In the genomic region with DNA sequence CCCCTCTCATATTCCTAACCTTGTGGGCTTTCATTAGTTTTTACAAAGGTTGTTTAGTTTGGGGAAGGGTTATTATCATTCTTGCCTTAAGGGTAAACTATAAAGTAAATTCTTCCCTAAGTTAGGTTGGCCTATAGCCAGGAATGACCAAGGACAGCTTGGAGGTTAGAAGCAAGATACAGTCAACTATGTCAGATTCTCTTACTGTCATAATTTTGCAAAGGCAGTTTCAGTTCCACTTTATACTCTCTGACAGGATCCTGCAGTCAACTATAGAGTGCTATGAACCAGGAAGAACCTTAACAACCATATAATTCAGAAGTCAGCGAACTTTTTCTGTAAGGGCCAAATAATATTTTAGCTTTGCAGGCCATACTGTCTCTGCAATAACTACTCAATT, we compare ENCODE assay signal across 11 cellular contexts.
DNase-seq lines count a peak whose midpoint lies in the region; ATAC-seq and TF ChIP-seq lines count a peak whose summit lies in the region.
"Had no signal": no experiment of that assay in that cellular context is flagged by ENCODE, and none has a peak within 500 bp of the region (broad histone marks: within the 10 kb centered on the region; RNA-seq: fewer than 3 reads in every experiment).

No MANE protein-coding gene starts in this region.

- no peak overlapping the region for H3K27ac Mint-ChIP-seq in activated naive CD8-positive, alpha-beta T cell treated with anti-CD3 and anti-CD28 coated beads, Interleukin-2, amount 50 U/mL, for 24 hours

- no peaks in the 10 kb centered on the region for H3K4me1 Mint-ChIP-seq in activated naive CD8-positive, alpha-beta T cell treated with anti-CD3 and anti-CD28 coated beads, Interleukin-2, amount 50 U/mL, for 24 hours

- no peaks in the 10 kb centered on the region for H3K27me3 Mint-ChIP-seq in activated naive CD8-positive, alpha-beta T cell treated with anti-CD3 and anti-CD28 coated beads, Interleukin-2, amount 50 U/mL, for 24 hours

- ATAC-seq in GM18873 (IDR thresholded peaks at IDR 0.05; ENCODE audit: low FRiP score, unreplicated experiment) (peak; percentile 99), GM21786 (IDR thresholded peaks at IDR 0.05; ENCODE audit: unreplicated experiment) (peak; percentile 100), HG03439 (IDR thresholded peaks at IDR 0.05; ENCODE audit: unreplicated experiment) (peak; percentile 99), SK-N-SH treated with all-trans-retinoic acid at 6 μM for 48 hours (no peak)
- ATAC-seq in activated naive CD8-positive, alpha-beta T cell treated with anti-CD3 and anti-CD28 coated beads, Interleukin-2, amount 50 U/mL, for 24 hours: no peak

- no peak overlapping the region for H3K4me3 Mint-ChIP-seq in activated naive CD8-positive, alpha-beta T cell treated with anti-CD3 and anti-CD28 coated beads, Interleukin-2, amount 50 U/mL, for 24 hours

- no peaks in the 10 kb centered on the region for H3K9me3 Mint-ChIP-seq in activated naive CD8-positive, alpha-beta T cell treated with anti-CD3 and anti-CD28 coated beads, Interleukin-2, amount 50 U/mL, for 24 hours

- no peaks in the 10 kb centered on the region for H3K36me3 Mint-ChIP-seq in activated naive CD8-positive, alpha-beta T cell treated with anti-CD3 and anti-CD28 coated beads, Interleukin-2, amount 50 U/mL, for 24 hours (ENCODE audit: low read depth)

- DNase-seq in medulla oblongata (ENCODE audit: extremely low spot score): peak; percentile 17
- no peak for DNase-seq in NCI-H2029 treated with DMSO at 0.1 percent for 48 hours (lab: John Stamatoyannopoulos, UW)
- DNase-seq in EL: no peak
- DNase-seq in activated naive CD8-positive, alpha-beta T cell treated with anti-CD3 and anti-CD28 coated beads, Interleukin-2, amount 50 U/mL, for 24 hours: no peak
- DNase-seq: DND-41, NCI-H446, sigmoid colon had no signal

TF ChIP-seq in SK-N-SH treated with all-trans-retinoic acid at 6 μM for 48 hours, 23 proteins besides CTCF, POLR2A, EP300 and RAD21:
- TF ChIP-seq TCF4 (CRISPR knock-in tag; IDR thresholded peaks at IDR 0.05; ENCODE audit: borderline replicate concordance) (no peak), PPARA (CRISPR knock-in tag; IDR thresholded peaks at IDR 0.05; ENCODE audit: borderline replicate concordance) (no peak), ESRRG (CRISPR knock-in tag; IDR thresholded peaks at IDR 0.05) (no peak), ISL1 (CRISPR knock-in tag; IDR thresholded peaks at IDR 0.05) (no peak), ARNTL (CRISPR knock-in tag; IDR thresholded peaks at IDR 0.05; ENCODE audit: borderline replicate concordance, low read depth) (no peak), TSHZ2 (CRISPR knock-in tag; IDR thresholded peaks at IDR 0.05) (no peak), SNAI2 (CRISPR knock-in tag; IDR thresholded peaks at IDR 0.05) (no peak), ZNF70 (CRISPR knock-in tag; IDR thresholded peaks at IDR 0.05) (no peak), ZFP30 (CRISPR knock-in tag; IDR thresholded peaks at IDR 0.05) (no peak), RARB (CRISPR knock-in tag; IDR thresholded peaks at IDR 0.05) (no peak), ZNF565 (CRISPR knock-in tag; conservative IDR thresholded peaks at IDR 0.05; ENCODE audit: low read depth) (no peak)
- TF ChIP-seq, protein P1, sequence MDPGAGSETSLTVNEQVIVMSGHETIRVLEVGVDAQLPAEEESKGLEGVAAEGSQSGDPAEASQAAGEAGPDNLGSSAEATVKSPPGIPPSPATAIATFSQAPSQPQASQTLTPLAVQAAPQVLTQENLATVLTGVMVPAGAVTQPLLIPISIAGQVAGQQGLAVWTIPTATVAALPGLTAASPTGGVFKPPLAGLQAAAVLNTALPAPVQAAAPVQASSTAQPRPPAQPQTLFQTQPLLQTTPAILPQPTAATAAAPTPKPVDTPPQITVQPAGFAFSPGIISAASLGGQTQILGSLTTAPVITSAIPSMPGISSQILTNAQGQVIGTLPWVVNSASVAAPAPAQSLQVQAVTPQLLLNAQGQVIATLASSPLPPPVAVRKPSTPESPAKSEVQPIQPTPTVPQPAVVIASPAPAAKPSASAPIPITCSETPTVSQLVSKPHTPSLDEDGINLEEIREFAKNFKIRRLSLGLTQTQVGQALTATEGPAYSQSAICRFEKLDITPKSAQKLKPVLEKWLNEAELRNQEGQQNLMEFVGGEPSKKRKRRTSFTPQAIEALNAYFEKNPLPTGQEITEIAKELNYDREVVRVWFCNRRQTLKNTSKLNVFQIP (CRISPR knock-in tag; IDR thresholded peaks at IDR 0.05; ENCODE audit: borderline replicate concordance, low read depth): no peak
- TF ChIP-seq, protein P2, sequence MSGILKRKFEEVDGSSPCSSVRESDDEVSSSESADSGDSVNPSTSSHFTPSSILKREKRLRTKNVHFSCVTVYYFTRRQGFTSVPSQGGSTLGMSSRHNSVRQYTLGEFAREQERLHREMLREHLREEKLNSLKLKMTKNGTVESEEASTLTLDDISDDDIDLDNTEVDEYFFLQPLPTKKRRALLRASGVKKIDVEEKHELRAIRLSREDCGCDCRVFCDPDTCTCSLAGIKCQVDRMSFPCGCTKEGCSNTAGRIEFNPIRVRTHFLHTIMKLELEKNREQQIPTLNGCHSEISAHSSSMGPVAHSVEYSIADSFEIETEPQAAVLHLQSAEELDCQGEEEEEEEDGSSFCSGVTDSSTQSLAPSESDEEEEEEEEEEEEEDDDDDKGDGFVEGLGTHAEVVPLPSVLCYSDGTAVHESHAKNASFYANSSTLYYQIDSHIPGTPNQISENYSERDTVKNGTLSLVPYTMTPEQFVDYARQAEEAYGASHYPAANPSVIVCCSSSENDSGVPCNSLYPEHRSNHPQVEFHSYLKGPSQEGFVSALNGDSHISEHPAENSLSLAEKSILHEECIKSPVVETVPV (CRISPR knock-in tag; IDR thresholded peaks at IDR 0.05): no peak
- TF ChIP-seq, protein P3, sequence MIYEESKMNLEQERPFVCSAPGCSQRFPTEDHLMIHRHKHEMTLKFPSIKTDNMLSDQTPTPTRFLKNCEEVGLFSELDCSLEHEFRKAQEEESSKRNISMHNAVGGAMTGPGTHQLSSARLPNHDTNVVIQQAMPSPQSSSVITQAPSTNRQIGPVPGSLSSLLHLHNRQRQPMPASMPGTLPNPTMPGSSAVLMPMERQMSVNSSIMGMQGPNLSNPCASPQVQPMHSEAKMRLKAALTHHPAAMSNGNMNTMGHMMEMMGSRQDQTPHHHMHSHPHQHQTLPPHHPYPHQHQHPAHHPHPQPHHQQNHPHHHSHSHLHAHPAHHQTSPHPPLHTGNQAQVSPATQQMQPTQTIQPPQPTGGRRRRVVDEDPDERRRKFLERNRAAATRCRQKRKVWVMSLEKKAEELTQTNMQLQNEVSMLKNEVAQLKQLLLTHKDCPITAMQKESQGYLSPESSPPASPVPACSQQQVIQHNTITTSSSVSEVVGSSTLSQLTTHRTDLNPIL (CRISPR knock-in tag; IDR thresholded peaks at IDR 0.05; ENCODE audit: low read depth): no peak
- TF ChIP-seq, protein P4, sequence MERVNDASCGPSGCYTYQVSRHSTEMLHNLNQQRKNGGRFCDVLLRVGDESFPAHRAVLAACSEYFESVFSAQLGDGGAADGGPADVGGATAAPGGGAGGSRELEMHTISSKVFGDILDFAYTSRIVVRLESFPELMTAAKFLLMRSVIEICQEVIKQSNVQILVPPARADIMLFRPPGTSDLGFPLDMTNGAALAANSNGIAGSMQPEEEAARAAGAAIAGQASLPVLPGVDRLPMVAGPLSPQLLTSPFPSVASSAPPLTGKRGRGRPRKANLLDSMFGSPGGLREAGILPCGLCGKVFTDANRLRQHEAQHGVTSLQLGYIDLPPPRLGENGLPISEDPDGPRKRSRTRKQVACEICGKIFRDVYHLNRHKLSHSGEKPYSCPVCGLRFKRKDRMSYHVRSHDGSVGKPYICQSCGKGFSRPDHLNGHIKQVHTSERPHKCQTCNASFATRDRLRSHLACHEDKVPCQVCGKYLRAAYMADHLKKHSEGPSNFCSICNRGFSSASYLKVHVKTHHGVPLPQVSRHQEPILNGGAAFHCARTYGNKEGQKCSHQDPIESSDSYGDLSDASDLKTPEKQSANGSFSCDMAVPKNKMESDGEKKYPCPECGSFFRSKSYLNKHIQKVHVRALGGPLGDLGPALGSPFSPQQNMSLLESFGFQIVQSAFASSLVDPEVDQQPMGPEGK (CRISPR knock-in tag; IDR thresholded peaks at IDR 0.05; ENCODE audit: borderline replicate concordance): no peak

Comparison
In these comparisons a context has a peak if more than half of its experiments do, and no peak if none do; other contexts are left out.
1. ATAC-seq: peak in GM18873 (single experiment), GM21786 (single experiment) and HG03439 (single experiment); none in SK-N-SH treated with all-trans-retinoic acid at 6 μM for 48 hours (single experiment) and activated naive CD8-positive, alpha-beta T cell treated with anti-CD3 and anti-CD28 coated beads, Interleukin-2, amount 50 U/mL, for 24 hours (single experiment).